In the genomic region with DNA sequence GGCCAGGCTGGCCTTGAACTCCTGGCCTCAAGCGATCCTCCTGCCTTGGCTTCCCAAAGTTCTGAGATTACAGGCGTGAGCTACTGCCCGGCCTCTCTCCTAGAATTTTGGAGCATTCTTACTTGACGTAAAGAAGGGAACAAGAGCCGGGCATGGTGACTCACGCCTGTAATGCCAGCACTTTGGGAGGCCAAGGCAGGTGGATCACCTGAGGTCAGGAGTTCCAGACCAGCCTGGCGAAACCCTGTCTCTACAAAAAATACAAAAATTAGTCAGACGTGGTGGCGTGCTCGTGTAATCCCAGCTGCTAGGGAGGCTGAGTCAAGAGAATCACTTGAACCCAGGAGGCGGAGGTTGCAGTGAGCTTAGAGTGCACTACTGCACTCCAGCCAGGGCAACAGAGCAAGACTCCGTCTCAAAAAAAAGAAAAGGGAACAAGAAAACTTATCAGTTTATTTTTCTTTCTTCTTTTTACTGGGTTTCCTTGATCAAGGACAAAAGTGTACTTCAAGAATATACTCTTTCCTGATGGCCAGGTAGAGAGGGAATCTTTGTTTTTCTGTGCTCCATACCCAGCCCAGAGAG, we compare ENCODE assay signal across 3 cellular contexts. TPM values are rescaled to one million over a fixed set of nuclear protein-coding genes. Genes with fewer than 3 reads are reported as not detected.
"Had no signal": no experiment of that assay in that cellular context is flagged by ENCODE, and none has a peak within 500 bp of the region (broad histone marks: within the 10 kb centered on the region; RNA-seq: fewer than 3 reads in every experiment).

No MANE protein-coding gene starts in this region.

RNA-seq across cellular contexts. Expression of gene TMOD4, which starts 29.7 kb away (rescaled TPM):
- total RNA-seq: M059J, Right ventricle myocardium inferior, SJCRH30 had no signal
